In genomic region chr17:56902350-56902749, GRCh38 we compare ENCODE assay signal across 14 cellular contexts. TPM values are rescaled to one million over a fixed set of nuclear protein-coding genes. Genes with fewer than 3 reads are reported as not detected.
A peak's percentile ranks its signal among the peaks of the same experiment; 100 is the strongest.
DNase-seq lines count a peak whose midpoint lies in the region; TF ChIP-seq lines count a peak whose summit lies in the region.
"Had no signal": no experiment of that assay in that cellular context is flagged by ENCODE, and none has a peak within 500 bp of the region (broad histone marks: within the 10 kb centered on the region; RNA-seq: fewer than 3 reads in every experiment).

No MANE protein-coding gene starts in this region.

- no peaks in the 10 kb centered on the region for H3K9me3 Mint-ChIP-seq in activated CD4-positive, alpha-beta memory T cell treated with anti-CD3 and anti-CD28 coated beads, Interleukin-2, amount 10 ng/mL, durations not matched to agents 7 days and 5 days
- H3K9me3 Mint-ChIP-seq: activated CD4-positive, alpha-beta T cell treated with anti-CD3 and anti-CD28 coated beads, Interleukin-2, amount 10 ng/mL, durations not matched to agents 7 days and 5 days had no signal

- no peaks in the 10 kb centered on the region for H3K27me3 ChIP-seq in esophagus muscularis mucosa

- TF ChIP-seq CTCF in HEK293 (tag by site-specific recombination; IDR thresholded peaks at IDR 0.05) (no peak), foreskin fibroblast (IDR thresholded peaks at IDR 0.05; ENCODE audit: low read depth, low read length) (no peak), esophagus muscularis mucosa (IDR thresholded peaks at IDR 0.05) (no peak)

- intact Hi-C loops in esophagus muscularis mucosa (cut with DNase I), result no loop called here

- no peak overlapping the region for H3K4me3 Mint-ChIP-seq in activated CD4-positive, alpha-beta memory T cell treated with anti-CD3 and anti-CD28 coated beads, Interleukin-2, amount 10 ng/mL, durations not matched to agents 7 days and 5 days
- H3K4me3 Mint-ChIP-seq: activated CD4-positive, alpha-beta T cell treated with anti-CD3 and anti-CD28 coated beads, Interleukin-2, amount 10 ng/mL, durations not matched to agents 7 days and 5 days had no signal

- H3K27me3 Mint-ChIP-seq in activated CD4-positive, alpha-beta memory T cell treated with anti-CD3 and anti-CD28 coated beads, Interleukin-2, amount 10 ng/mL, durations not matched to agents 7 days and 5 days, result no peaks in the 10 kb centered on the region
- H3K27me3 Mint-ChIP-seq: activated CD4-positive, alpha-beta T cell treated with anti-CD3 and anti-CD28 coated beads, Interleukin-2, amount 10 ng/mL, durations not matched to agents 7 days and 5 days; progenitor cell of endocrine pancreas had no signal

- DNase-seq in T1000 (lab: John Stamatoyannopoulos, UW), result peak; percentile 58
- DNase-seq in foreskin fibroblast, result peak; percentile 84 to 88
- peak; percentile 19 for DNase-seq in ureter (ENCODE audit: low spot score)
- no peak for DNase-seq in activated naive CD4-positive, alpha-beta T cell treated with anti-CD3 and anti-CD28 coated beads, Interleukin-2, amount 50 U/mL, for 16 hours
- no peak for DNase-seq in activated CD4-positive, alpha-beta memory T cell treated with anti-CD3 and anti-CD28 coated beads, Interleukin-2, amount 10 ng/mL, durations not matched to agents 7 days and 5 days
- no peak for DNase-seq in esophagus muscularis mucosa (ENCODE audit: extremely low spot score)
- DNase-seq: activated CD4-positive, alpha-beta T cell treated with anti-CD3 and anti-CD28 coated beads, Interleukin-2, amount 10 ng/mL, durations not matched to agents 7 days and 5 days; activated effector memory CD4-positive, alpha-beta T cell treated with anti-CD3 and anti-CD28 coated beads, Interleukin-2, amount 50 U/mL, for 16 hours; DMS79; NCI-H1092 treated with DMSO at 0.1 percent for 48 hours had no signal

- H3K36me3 ChIP-seq in HEK293 (ENCODE audit: control insufficient read depth in 2 of 2, insufficient read depth in 1 of 2, low read length in 2 of 2) (peaks cover 36 to 98% of the 10 kb centered on the region in 2 experiments), esophagus muscularis mucosa (peaks cover 68 to 100% (median 99%) of the 10 kb centered on the region in 4 donors)

- no peak overlapping the region for H3K27ac Mint-ChIP-seq in activated CD4-positive, alpha-beta memory T cell treated with anti-CD3 and anti-CD28 coated beads, Interleukin-2, amount 10 ng/mL, durations not matched to agents 7 days and 5 days
- H3K27ac Mint-ChIP-seq: activated CD4-positive, alpha-beta T cell treated with anti-CD3 and anti-CD28 coated beads, Interleukin-2, amount 10 ng/mL, durations not matched to agents 7 days and 5 days; progenitor cell of endocrine pancreas had no signal

- 87% methylated on average over 4 of the region's 4 CpGs for WGBS in esophagus muscularis mucosa

- H3K36me3 Mint-ChIP-seq in activated CD4-positive, alpha-beta memory T cell treated with anti-CD3 and anti-CD28 coated beads, Interleukin-2, amount 10 ng/mL, durations not matched to agents 7 days and 5 days (ENCODE audit: low read depth), result peaks cover 93% of the 10 kb centered on the region

- H3K27ac ChIP-seq in HEK293 (ENCODE audit: extremely low read depth, low read depth, low read length) (no peak overlapping the region), esophagus muscularis mucosa (replicated peaks in 1 of 4) (no peak overlapping the region)
- H3K27ac ChIP-seq: HL-60, SK-N-MC had no signal

- no peak for TF ChIP-seq POLR2A in esophagus muscularis mucosa (IDR thresholded peaks at IDR 0.05; ENCODE audit: low read depth)

- no peak for TF ChIP-seq EP300 in esophagus muscularis mucosa (IDR thresholded peaks at IDR 0.05)

- CTCF ChIA-PET in HEK293 (lab: Yijun Ruan, JAX), result interaction anchor here (1.3 kb wide), 1 partner anchor 43 kb away, joined by 3 read pairs; no protein-coding TSS in a partner anchor
- CTCF ChIA-PET in activated CD4-positive, alpha-beta memory T cell treated with anti-CD3 and anti-CD28 coated beads, Interleukin-2, amount 10 ng/mL, durations not matched to agents 7 days and 5 days (lab: Charles Lee), result no interaction called here

- H3K9me3 ChIP-seq in HEK293 (ENCODE audit: control insufficient read depth, insufficient read depth, low read depth, low read length) (no peaks in the 10 kb centered on the region), esophagus muscularis mucosa (no peaks in the 10 kb centered on the region)

- H3K4me3 ChIP-seq in HEK293 (ENCODE audit: low read depth, low read length) (no peak overlapping the region), foreskin fibroblast (ENCODE audit: low read depth in 1 of 2, low read length in 2 of 2) (no peak overlapping the region), esophagus muscularis mucosa (no peak overlapping the region)
- H3K4me3 ChIP-seq: SK-N-MC had no signal

- H3K4me1 Mint-ChIP-seq in activated CD4-positive, alpha-beta memory T cell treated with anti-CD3 and anti-CD28 coated beads, Interleukin-2, amount 10 ng/mL, durations not matched to agents 7 days and 5 days, result peaks cover 52% of the 10 kb centered on the region

- POLR2A ChIA-PET in HEK293 (lab: Yijun Ruan, JAX), result interaction anchor here (1.3 kb wide), 1 partner anchor 11 kb away, joined by 7 read pairs; the partner anchor contains the start of gene TRIM25
- POLR2A ChIA-PET in activated CD4-positive, alpha-beta memory T cell treated with anti-CD3 and anti-CD28 coated beads, Interleukin-2, amount 10 ng/mL, durations not matched to agents 7 days and 5 days (lab: Charles Lee), result interaction anchor here (1.1 to 2.0 kb wide), 3 partner anchors 9 to 11 kb away, joined by 3 to 5 read pairs (median 5); partner anchors contain the start of gene TRIM25

- H3K4me1 ChIP-seq in HEK293 (ENCODE audit: control insufficient read depth, insufficient read depth, low read length) (no peaks in the 10 kb centered on the region), esophagus muscularis mucosa (peaks cover 0 to 4% (median 1%) of the 10 kb centered on the region in 4 donors)

TF ChIP-seq in HEK293, 187 proteins besides CTCF, POLR2A, EP300 and RAD21:
- TF ChIP-seq ZNF184 (tag by site-specific recombination; IDR thresholded peaks at IDR 0.05) (no peak), SP3 (tag by site-specific recombination; IDR thresholded peaks at IDR 0.05) (no peak), ZNF26 (tag by site-specific recombination; IDR thresholded peaks at IDR 0.05) (no peak), ZNF600 (tag by site-specific recombination; IDR thresholded peaks at IDR 0.05) (peak; percentile 52; the same call in 1 of the 2 replicates), GFI1B (tag by site-specific recombination; IDR thresholded peaks at IDR 0.05) (no peak), GLI4 (tag by site-specific recombination; IDR thresholded peaks at IDR 0.05) (no peak)

RNA-seq across cellular contexts. Expression of gene TRIM25, which starts 11.5 kb away (rescaled TPM):
- 118 TPM for total RNA-seq in ureter
- total RNA-seq in activated CD4-positive, alpha-beta memory T cell treated with anti-CD3 and anti-CD28 coated beads, Interleukin-2, amount 10 ng/mL, durations not matched to agents 7 days and 5 days, result 100 to 1,000 TPM; 180 to 181 TPM
- total RNA-seq in esophagus muscularis mucosa, result 10 to 100 TPM; 13.9 to 19.9 (median 16.6) TPM

RNA-seq across cellular contexts. Expression of gene COIL, which starts 58.5 kb away (rescaled TPM):
- total RNA-seq in ureter, result 17.9 TPM
- total RNA-seq in activated CD4-positive, alpha-beta memory T cell treated with anti-CD3 and anti-CD28 coated beads, Interleukin-2, amount 10 ng/mL, durations not matched to agents 7 days and 5 days, result 10 to 100 TPM; 16.2 to 17.2 TPM
- total RNA-seq in esophagus muscularis mucosa, result 10 to 100 TPM in 3 of 4 donors, 1 to 10 TPM in 1; 9.9 to 13.3 (median 11.4) TPM

Comparison
In these comparisons a context has a peak if more than half of its experiments do, and no peak if none do; other contexts are left out.
1. DNase-seq: peak in T1000 (single experiment), foreskin fibroblast (2 of 2) and ureter (single experiment); none in activated naive CD4-positive, alpha-beta T cell treated with anti-CD3 and anti-CD28 coated beads, Interleukin-2, amount 50 U/mL, for 16 hours (single experiment), activated CD4-positive, alpha-beta memory T cell treated with anti-CD3 and anti-CD28 coated beads, Interleukin-2, amount 10 ng/mL, durations not matched to agents 7 days and 5 days (single experiment) and esophagus muscularis mucosa (single experiment).